19 cellular contexts compared by ENCODE assay signal in the genomic region with DNA sequence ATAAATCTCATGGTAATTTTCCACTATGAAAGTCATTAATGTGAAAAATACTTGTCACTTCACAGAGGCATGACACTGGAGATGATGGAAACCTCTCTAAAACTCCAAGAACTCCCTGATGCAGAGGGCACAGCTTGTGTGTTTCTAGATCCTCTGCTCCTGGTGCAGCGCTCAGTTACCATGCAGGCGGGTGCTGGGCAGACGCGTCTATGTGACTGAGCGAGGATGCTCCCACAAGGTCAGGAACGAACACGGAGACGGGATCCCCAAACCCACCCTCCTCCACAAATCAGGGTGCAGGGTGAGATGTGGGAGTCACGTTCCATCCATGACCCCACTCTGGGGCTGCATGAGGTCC.
"Had no signal": no experiment of that assay in that cellular context is flagged by ENCODE, and none has a peak within 500 bp of the region (broad histone marks: within the 10 kb centered on the region; RNA-seq: fewer than 3 reads in every experiment).

No MANE protein-coding gene starts in this region.

- H3K4me3 ChIP-seq: coronary artery, spleen, thyroid gland had no signal

- H3K27me3 Mint-ChIP-seq: activated CD4-positive, alpha-beta T cell treated with anti-CD3 and anti-CD28 coated beads, Interleukin-2, amount 10 ng/mL, durations not matched to agents 24 days and 14 days; activated naive CD8-positive, alpha-beta T cell treated with anti-CD3 and anti-CD28 coated beads, Interleukin-2, amount 10 ng/mL, durations not matched to agents 7 days and 5 days; naive thymus-derived CD8-positive, alpha-beta T cell had no signal

- ATAC-seq: naive thymus-derived CD8-positive, alpha-beta T cell had no signal

- FAIRE-seq: endometrium, frontal cortex had no signal

- H3K27ac Mint-ChIP-seq: activated CD4-positive, alpha-beta T cell treated with anti-CD3 and anti-CD28 coated beads, Interleukin-2, amount 10 ng/mL, durations not matched to agents 24 days and 14 days; activated naive CD8-positive, alpha-beta T cell treated with anti-CD3 and anti-CD28 coated beads, Interleukin-2, amount 10 ng/mL, durations not matched to agents 7 days and 5 days; activated T-helper 2 cell treated with anti-CD3 and anti-CD28 coated beads, Interferon-gamma antibody, Interleukin-2, Interleukin-4, amounts not matched to agents 10 μg/mL and 5 μg/mL and 100 μg/mL, durations not matched to agents 14 hours and 24 hours and 36 hours had no signal

- H3K36me3 ChIP-seq: thyroid gland had no signal

- H3K27ac ChIP-seq: coronary artery, spleen, thyroid gland had no signal

- DNase-seq: activated CD4-positive, alpha-beta T cell treated with anti-CD3 and anti-CD28 coated beads, Interleukin-2, amount 10 ng/mL, durations not matched to agents 24 days and 14 days; activated naive CD4-positive, alpha-beta T cell treated with Interleukin-2 at 50 U/mL for 16 hours; activated naive CD8-positive, alpha-beta T cell treated with anti-CD3 and anti-CD28 coated beads, Interleukin-2, amount 10 ng/mL, durations not matched to agents 7 days and 5 days; amygdala; central memory CD4-positive, alpha-beta T cell; erythroblast; mesendoderm; naive thymus-derived CD8-positive, alpha-beta T cell; occipital lobe; retina; stimulated activated naive CD4-positive, alpha-beta T cell treated with Interleukin-2 at 50 U/mL for 16 hours; T-helper 1 cell; T1000; thyroid gland had no signal

- H3K9me3 ChIP-seq: spleen, thyroid gland had no signal

- H3K27me3 ChIP-seq: spleen, thyroid gland had no signal

- H3K4me3 Mint-ChIP-seq: activated CD4-positive, alpha-beta T cell treated with anti-CD3 and anti-CD28 coated beads, Interleukin-2, amount 10 ng/mL, durations not matched to agents 24 days and 14 days; activated naive CD8-positive, alpha-beta T cell treated with anti-CD3 and anti-CD28 coated beads, Interleukin-2, amount 10 ng/mL, durations not matched to agents 7 days and 5 days had no signal

- H3K9me3 Mint-ChIP-seq: activated CD4-positive, alpha-beta T cell treated with anti-CD3 and anti-CD28 coated beads, Interleukin-2, amount 10 ng/mL, durations not matched to agents 24 days and 14 days; activated naive CD8-positive, alpha-beta T cell treated with anti-CD3 and anti-CD28 coated beads, Interleukin-2, amount 10 ng/mL, durations not matched to agents 7 days and 5 days; activated T-helper 2 cell treated with anti-CD3 and anti-CD28 coated beads, Interferon-gamma antibody, Interleukin-2, Interleukin-4, amounts not matched to agents 10 μg/mL and 5 μg/mL and 100 μg/mL, durations not matched to agents 14 hours and 24 hours and 36 hours; naive thymus-derived CD8-positive, alpha-beta T cell had no signal
